2 cellular contexts compared by ENCODE assay signal in genomic region chr6:56851541-56852248, GRCh38.
TF ChIP-seq lines count a peak whose summit lies in the region.

No MANE protein-coding gene starts in this region.

TF ChIP-seq in HEK293, 187 proteins besides CTCF, POLR2A, EP300 and RAD21 (continued from another document):
- TF ChIP-seq ZNF132 (tag by site-specific recombination; IDR thresholded peaks at IDR 0.05; ENCODE audit: borderline replicate concordance): no peak
- no peak for TF ChIP-seq ZNF629 (tag by site-specific recombination; IDR thresholded peaks at IDR 0.05)
- TF ChIP-seq ZNF404 (tag by site-specific recombination; IDR thresholded peaks at IDR 0.05): no peak
- TF ChIP-seq ZNF621 (tag by site-specific recombination; IDR thresholded peaks at IDR 0.05): no peak
- no peak for TF ChIP-seq EGR2 (tag by site-specific recombination; IDR thresholded peaks at IDR 0.05; ENCODE audit: low read depth)
- TF ChIP-seq ZFP69B (tag by site-specific recombination; IDR thresholded peaks at IDR 0.05): no peak
- TF ChIP-seq ZNF654 (tag by site-specific recombination; IDR thresholded peaks at IDR 0.05; ENCODE audit: low read depth): peak; percentile 81
- TF ChIP-seq ZNF354C (tag by site-specific recombination; IDR thresholded peaks at IDR 0.05; ENCODE audit: borderline replicate concordance, low read depth): no peak
- 0 out of 2 replicates have a peak, but pooled peaks have one; percentile 36 for TF ChIP-seq ZNF449 (tag by site-specific recombination; IDR thresholded peaks at IDR 0.05)
- peak; percentile 45; the same call in 1 of the 2 replicates for TF ChIP-seq ZNF561 (tag by site-specific recombination; IDR thresholded peaks at IDR 0.05; ENCODE audit: borderline replicate concordance)
- TF ChIP-seq ZNF341 (tag by site-specific recombination; IDR thresholded peaks at IDR 0.05; ENCODE audit: low read depth): peak; percentile 98
- no peak for TF ChIP-seq ZNF146 (tag by site-specific recombination; IDR thresholded peaks at IDR 0.05)
- no peak for TF ChIP-seq ZIC2 (tag by site-specific recombination; IDR thresholded peaks at IDR 0.05)
- TF ChIP-seq ZFP3 (tag by site-specific recombination; IDR thresholded peaks at IDR 0.05; ENCODE audit: low read depth): no peak
- TF ChIP-seq ZBTB48 (tag by site-specific recombination; IDR thresholded peaks at IDR 0.05): no peak
- TF ChIP-seq SCRT2 (tag by site-specific recombination; IDR thresholded peaks at IDR 0.05): peak; percentile 94

TF ChIP-seq in H1, 55 proteins besides CTCF, POLR2A, EP300 and RAD21 (continued from another document):
- TF ChIP-seq ASH2L (IDR thresholded peaks at IDR 0.05; ENCODE audit: low read length): peak; percentile 76
- peak; percentile 32; the same call in 1 of the 2 replicates for TF ChIP-seq PHF8 (conservative IDR thresholded peaks at IDR 0.05; ENCODE audit: low read depth, low read length)
- TF ChIP-seq TAF7 (optimal IDR thresholded peaks at IDR 0.05; ENCODE audit: borderline replicate concordance, low read depth, low read length): peak; percentile 44
- no peak for TF ChIP-seq TEAD4 (IDR thresholded peaks at IDR 0.05; ENCODE audit: low read depth, low read length)
- no peak for TF ChIP-seq EGR1 (IDR thresholded peaks at IDR 0.05; ENCODE audit: borderline replicate concordance, low read depth, low read length)
- TF ChIP-seq E2F6 (IDR thresholded peaks at IDR 0.05): no peak
